7 cellular contexts compared by ENCODE assay signal in the genomic region with DNA sequence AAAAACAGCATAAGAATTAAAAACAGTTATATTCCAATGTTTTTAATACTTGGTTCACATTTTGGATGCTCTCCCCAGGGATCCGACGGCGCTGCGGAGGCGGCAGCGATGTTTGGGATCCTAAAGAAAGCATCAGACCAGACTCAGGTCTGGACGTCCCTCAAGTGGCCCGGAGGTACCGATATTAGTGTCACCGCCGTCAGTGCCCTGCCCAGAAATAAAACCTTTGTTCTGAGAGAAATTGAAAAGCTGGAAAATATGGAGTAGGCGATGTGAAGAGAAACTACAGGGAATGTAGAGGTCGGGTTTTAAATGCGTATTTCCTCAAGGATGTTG. TPM values are rescaled to one million over a fixed set of nuclear protein-coding genes. Genes with fewer than 3 reads are reported as not detected.
DNase-seq lines count a peak whose midpoint lies in the region; ATAC-seq and TF ChIP-seq lines count a peak whose summit lies in the region.

No MANE protein-coding gene starts in this region.

- H3K9me2 ChIP-seq in GM23338 (ENCODE audit: insufficient read depth) = no peaks in the 10 kb centered on the region; the same call in 1 of the 2 replicates

- H3K27ac ChIP-seq in GM23338 (ENCODE audit: low read depth) (peak overlapping the region; percentile 59; the same call in 1 of the 2 replicates), SJSA1 (peak overlapping the region; percentile 51; the same call in 1 of the 2 replicates)

- peaks cover 17% of the 10 kb centered on the region for H3K27me3 Mint-ChIP-seq in GM23338 (ENCODE audit: insufficient read depth, low read depth, poor library complexity)
- H3K27me3 Mint-ChIP-seq in progenitor cell of endocrine pancreas = peaks cover 17% of the 10 kb centered on the region

- peak; percentile 4 for ATAC-seq in GM23338

- peak overlapping the region; percentile 91 for H2AFZ ChIP-seq in GM23338

- TF ChIP-seq CTCF in GM23338 (conservative IDR thresholded peaks at IDR 0.05; ENCODE audit: low read depth in 2 of 2) = no peak
- TF ChIP-seq CTCF in foreskin fibroblast (IDR thresholded peaks at IDR 0.05; ENCODE audit: low read depth, low read length) = no peak
- TF ChIP-seq CTCF in progenitor cell of endocrine pancreas (IDR thresholded peaks at IDR 0.05; ENCODE audit: unreplicated experiment) = no peak

- H3K27ac Mint-ChIP-seq in GM23338 (no peak overlapping the region), progenitor cell of endocrine pancreas (peak overlapping the region; percentile 22)

- H4K20me1 ChIP-seq in GM23338 (replicated peaks; ENCODE audit: insufficient read depth) = peaks cover 15% of the 10 kb centered on the region; the same call in 1 of the 2 replicates

- peak overlapping the region; percentile 100 for H3K4me2 ChIP-seq in GM23338

- H3K36me3 ChIP-seq in GM23338 (ENCODE audit: insufficient read depth) (no peaks in the 10 kb centered on the region; the same call in 1 of the 2 replicates), SJSA1 (no peaks in the 10 kb centered on the region; the same call in 1 of the 2 replicates)

- no peaks in the 10 kb centered on the region for H3K9me3 ChIP-seq in SJSA1 (replicated peaks)

- H3K4me3 Mint-ChIP-seq in GM23338 (peak overlapping the region; percentile 75), progenitor cell of endocrine pancreas (ENCODE audit: low read depth) (peak overlapping the region; percentile 76)

- H3K4me1 Mint-ChIP-seq in GM23338 (peaks cover 52% of the 10 kb centered on the region), progenitor cell of endocrine pancreas (ENCODE audit: low read depth) (peaks cover 37% of the 10 kb centered on the region)

- H3K4me3 ChIP-seq in GM23338 = peak overlapping the region; percentile 97
- peak overlapping the region; percentile 93 for H3K4me3 ChIP-seq in SJSA1
- H3K4me3 ChIP-seq in foreskin fibroblast (ENCODE audit: low read depth in 1 of 2, low read length in 2 of 2) = peak overlapping the region; percentile 51 to 74

- peaks cover 38% of the 10 kb centered on the region for H3K79me2 ChIP-seq in GM23338 (replicated peaks; ENCODE audit: insufficient read depth)

- no peak for DNase-seq in GM23338 (ENCODE audit: low spot score)
- DNase-seq in SJSA1 (ENCODE audit: low read depth in 1 of 2, low spot score in 2 of 2) = no peak
- DNase-seq in foreskin fibroblast = no peak
- no peak for DNase-seq in progenitor cell of endocrine pancreas (ENCODE audit: low spot score, unreplicated experiment)
- DNase-seq in NCI-H2081 treated with DMSO at 0.1 percent for 48 hours (lab: John Stamatoyannopoulos, UW) = no peak
- DNase-seq in central memory CD4-positive, alpha-beta T cell = no peak
- no peak for DNase-seq in activated CD4-positive, alpha-beta T cell treated with anti-CD3 and anti-CD28 coated beads, Interleukin-2, amount 50 U/mL, for 4 hours

- H3K9me3 Mint-ChIP-seq in GM23338 = no peaks in the 10 kb centered on the region
- H3K9me3 Mint-ChIP-seq in progenitor cell of endocrine pancreas (ENCODE audit: low read depth) = no peaks in the 10 kb centered on the region

- peaks cover 11% of the 10 kb centered on the region for H3F3A ChIP-seq in GM23338 (replicated peaks; ENCODE audit: low read depth)

- peaks cover 42% of the 10 kb centered on the region for H3K4me1 ChIP-seq in GM23338 (ENCODE audit: insufficient read depth)
- peaks cover 32% of the 10 kb centered on the region for H3K4me1 ChIP-seq in SJSA1 (replicated peaks)

- peaks cover 11% of the 10 kb centered on the region for H3K27me3 ChIP-seq in GM23338 (ENCODE audit: insufficient read depth)
- H3K27me3 ChIP-seq in SJSA1 (replicated peaks) = no peaks in the 10 kb centered on the region

- H3K36me3 Mint-ChIP-seq in GM23338 (ENCODE audit: low read depth) (no peaks in the 10 kb centered on the region; the same call in 2 of the 3 replicates), progenitor cell of endocrine pancreas (ENCODE audit: insufficient read depth) (no peaks in the 10 kb centered on the region)

TF ChIP-seq in GM23338, 12 proteins besides CTCF, POLR2A, EP300 and RAD21:
- TF ChIP-seq JUNB (IDR thresholded peaks at IDR 0.05; ENCODE audit: unreplicated experiment) (no peak), ZNF331 (CRISPR knock-in tag; IDR thresholded peaks at IDR 0.05; ENCODE audit: low read depth) (no peak), NANOG (IDR thresholded peaks at IDR 0.05; ENCODE audit: borderline replicate concordance) (no peak)

RNA-seq across cellular contexts. Expression of gene TBC1D8, which starts 0.6 kb away (rescaled TPM):
- total RNA-seq in GM23338 (2014; rRNA removed; shearing (Covaris generic)) = 36.9 and 39.5 TPM in 2 replicates
- 15.5 and 18.0 TPM in 2 replicates for polyA plus RNA-seq in GM23338 (2016; fragmentation: Nextera tagmentation; extraction: Ambion mirVana)
- 18.2 and 18.6 TPM in 2 replicates for total RNA-seq in SJSA1 (2014; rRNA removed; shearing (Covaris generic))
- total RNA-seq in progenitor cell of endocrine pancreas = 32.6 and 34.8 TPM in 2 replicates
